22 cellular contexts compared by ENCODE assay signal in genomic region chr11:57354699-57355098, GRCh38. TPM values are rescaled to one million over a fixed set of nuclear protein-coding genes. Genes with fewer than 3 reads are reported as not detected.
DNase-seq lines count a peak whose midpoint lies in the region; ATAC-seq and TF ChIP-seq lines count a peak whose summit lies in the region.
"Had no signal": no experiment of that assay in that cellular context is flagged by ENCODE, and none has a peak within 500 bp of the region (broad histone marks: within the 10 kb centered on the region; RNA-seq: fewer than 3 reads in every experiment).

No MANE protein-coding gene starts in this region.

- H3K27ac Mint-ChIP-seq in glutamatergic neuron (ENCODE audit: unreplicated experiment) (peak overlapping the region; percentile 2), osteocyte (ENCODE audit: unreplicated experiment) (no peak overlapping the region)
- H3K27ac Mint-ChIP-seq: activated CD4-positive, alpha-beta T cell treated with anti-CD3 and anti-CD28 coated beads for 36 hours; activated CD8-positive, alpha-beta memory T cell treated with anti-CD3 and anti-CD28 coated beads, Interleukin-2, amount 10 ng/mL, durations not matched to agents 7 days and 5 days; activated naive CD8-positive, alpha-beta T cell had no signal

- DNase-seq in NCI-H2171 treated with DMSO at 0.1 percent for 48 hours (lab: John Stamatoyannopoulos, UW): peak; percentile 62
- no peak for DNase-seq in NCI-H2171 (lab: John Stamatoyannopoulos, UW)
- peak; percentile 40 for DNase-seq in NCI-H82 treated with DMSO at 0.1 percent for 48 hours (lab: John Stamatoyannopoulos, UW; ENCODE audit: unreplicated experiment)
- no peak for DNase-seq in glutamatergic neuron
- no peak for DNase-seq in upper lobe of right lung
- no peak for DNase-seq in left lobe of liver (ENCODE audit: low spot score)
- DNase-seq in osteocyte (ENCODE audit: extremely low spot score, unreplicated experiment): no peak
- DNase-seq in hypothalamus (lab: John Stamatoyannopoulos, UW): no peak
- DNase-seq: 8988T; activated CD4-positive, alpha-beta T cell treated with anti-CD3 and anti-CD28 coated beads for 36 hours; activated CD8-positive, alpha-beta memory T cell treated with anti-CD3 and anti-CD28 coated beads, Interleukin-2, amount 10 ng/mL, durations not matched to agents 7 days and 5 days; MV-4-11; NCI-H1930; NCI-H446; RPMI8226; small intestine; stimulated activated CD4-positive, alpha-beta T cell treated with anti-CD3 and anti-CD28 coated beads, Interleukin-2, amount 100 ng/mL, for 48 hours; stimulated activated naive CD8-positive, alpha-beta T cell treated with anti-CD3 and anti-CD28 coated beads, Interleukin-15, amount 100 ng/mL, for 72 hours; T1000 had no signal

- H3K27me3 Mint-ChIP-seq in glutamatergic neuron (ENCODE audit: unreplicated experiment) (peaks cover 6% of the 10 kb centered on the region), osteocyte (ENCODE audit: unreplicated experiment) (peaks cover 35% of the 10 kb centered on the region)

- no peaks in the 10 kb centered on the region for H3K27me3 ChIP-seq in upper lobe of right lung
- H3K27me3 ChIP-seq: tibial nerve had no signal

- peaks cover 7% of the 10 kb centered on the region for H3K36me3 Mint-ChIP-seq in glutamatergic neuron (ENCODE audit: unreplicated experiment)
- no peaks in the 10 kb centered on the region for H3K36me3 Mint-ChIP-seq in osteocyte (ENCODE audit: unreplicated experiment)

- H3K4me3 Mint-ChIP-seq in glutamatergic neuron (ENCODE audit: unreplicated experiment) (peak overlapping the region; percentile 50), osteocyte (ENCODE audit: unreplicated experiment) (no peak overlapping the region)
- H3K4me3 Mint-ChIP-seq: activated CD4-positive, alpha-beta T cell treated with anti-CD3 and anti-CD28 coated beads for 36 hours; activated CD8-positive, alpha-beta memory T cell treated with anti-CD3 and anti-CD28 coated beads, Interleukin-2, amount 10 ng/mL, durations not matched to agents 7 days and 5 days; activated naive CD8-positive, alpha-beta T cell; stimulated activated naive CD8-positive, alpha-beta T cell treated with anti-CD3 and anti-CD28 coated beads, Interleukin-15, amount 100 ng/mL, for 72 hours had no signal

- H3K27ac ChIP-seq in upper lobe of right lung: no peak overlapping the region
- H3K27ac ChIP-seq: prostate gland had no signal

- H3K36me3 ChIP-seq in upper lobe of right lung: no peaks in the 10 kb centered on the region
- H3K36me3 ChIP-seq: prostate gland, tibial nerve had no signal

- no peaks in the 10 kb centered on the region for H3K9me3 ChIP-seq in upper lobe of right lung
- H3K9me3 ChIP-seq: prostate gland, tibial nerve had no signal

- intact Hi-C loops in upper lobe of right lung (cut with DNase I): no loop called here

- ATAC-seq in upper lobe of right lung (peak; percentile 54), left lobe of liver (no peak)
- ATAC-seq: activated CD4-positive, alpha-beta T cell treated with anti-CD3 and anti-CD28 coated beads for 36 hours; activated CD8-positive, alpha-beta memory T cell treated with anti-CD3 and anti-CD28 coated beads, Interleukin-2, amount 10 ng/mL, durations not matched to agents 7 days and 5 days; stimulated activated naive CD8-positive, alpha-beta T cell treated with anti-CD3 and anti-CD28 coated beads, Interleukin-15, amount 100 ng/mL, for 72 hours had no signal

- H3K9me3 Mint-ChIP-seq in glutamatergic neuron (ENCODE audit: unreplicated experiment): peaks cover 9% of the 10 kb centered on the region
- peaks cover 6% of the 10 kb centered on the region for H3K9me3 Mint-ChIP-seq in osteocyte (ENCODE audit: unreplicated experiment)

- H3K4me3 ChIP-seq in upper lobe of right lung: no peak overlapping the region
- H3K4me3 ChIP-seq: prostate gland, tibial nerve had no signal

- H3K4me1 Mint-ChIP-seq in glutamatergic neuron (ENCODE audit: low read depth, unreplicated experiment): peaks cover 9% of the 10 kb centered on the region
- H3K4me1 Mint-ChIP-seq in osteocyte (ENCODE audit: unreplicated experiment): peaks cover 3% of the 10 kb centered on the region
- H3K4me1 Mint-ChIP-seq: stimulated activated naive CD8-positive, alpha-beta T cell treated with anti-CD3 and anti-CD28 coated beads, Interleukin-15, amount 100 ng/mL, for 72 hours had no signal

- TF ChIP-seq CTCF in glutamatergic neuron (IDR thresholded peaks at IDR 0.05; ENCODE audit: partially characterized antibody, unreplicated experiment) (no peak), upper lobe of right lung (IDR thresholded peaks at IDR 0.05) (no peak), osteocyte (IDR thresholded peaks at IDR 0.05) (no peak)

- H3K4me1 ChIP-seq in upper lobe of right lung: peaks cover 12% of the 10 kb centered on the region
- H3K4me1 ChIP-seq: prostate gland had no signal

RNA-seq across cellular contexts. Expression of gene P2RX3, which starts 16.5 kb away (rescaled TPM):
- total RNA-seq in glutamatergic neuron (ENCODE audit: unreplicated experiment): 496 TPM
- total RNA-seq in upper lobe of right lung: not detected
- total RNA-seq in left lobe of liver: 0.50 TPM
- total RNA-seq in osteocyte: not detected in 2 replicates
- total RNA-seq: activated CD4-positive, alpha-beta T cell treated with anti-CD3 and anti-CD28 coated beads for 36 hours; activated CD8-positive, alpha-beta memory T cell treated with anti-CD3 and anti-CD28 coated beads, Interleukin-2, amount 10 ng/mL, durations not matched to agents 7 days and 5 days had no signal

RNA-seq across cellular contexts. Expression of gene SSRP1, which starts 19.0 kb away (rescaled TPM):
- 91.4 TPM for total RNA-seq in glutamatergic neuron (ENCODE audit: unreplicated experiment)
- 64.7 TPM for total RNA-seq in upper lobe of right lung
- total RNA-seq in left lobe of liver: 24.3 TPM
- total RNA-seq in osteocyte: 97.4 and 99.4 TPM in 2 replicates

RNA-seq across cellular contexts. Expression of gene PRG3, which starts 26.3 kb away (rescaled TPM):
- total RNA-seq in glutamatergic neuron (ENCODE audit: unreplicated experiment) (not detected), upper lobe of right lung (not detected), left lobe of liver (not detected), osteocyte (not detected in 2 replicates)
- total RNA-seq: activated CD4-positive, alpha-beta T cell treated with anti-CD3 and anti-CD28 coated beads for 36 hours; activated CD8-positive, alpha-beta memory T cell treated with anti-CD3 and anti-CD28 coated beads, Interleukin-2, amount 10 ng/mL, durations not matched to agents 7 days and 5 days; prostate gland; tibial nerve had no signal

RNA-seq across cellular contexts. Expression of gene TNKS1BP1, which starts 29.9 kb away (rescaled TPM):
- total RNA-seq in glutamatergic neuron (ENCODE audit: unreplicated experiment): 198 TPM
- 189 TPM for total RNA-seq in upper lobe of right lung
- total RNA-seq in left lobe of liver: 102 TPM
- total RNA-seq in osteocyte: 152 and 169 TPM in 2 replicates

RNA-seq across cellular contexts. Expression of gene PRG2, which starts 35.8 kb away (rescaled TPM):
- not detected for total RNA-seq in glutamatergic neuron (ENCODE audit: unreplicated experiment)
- not detected for total RNA-seq in upper lobe of right lung
- total RNA-seq in left lobe of liver: 1.6 TPM
- not detected in 2 replicates for total RNA-seq in osteocyte

Comparison
In these comparisons a context has a peak if more than half of its experiments do, and no peak if none do; other contexts are left out.
1. DNase-seq: peak in NCI-H2171 treated with DMSO at 0.1 percent for 48 hours (single experiment) and NCI-H82 treated with DMSO at 0.1 percent for 48 hours (single experiment); none in NCI-H2171 (single experiment), glutamatergic neuron (single experiment), upper lobe of right lung (single experiment), left lobe of liver (single experiment), osteocyte (single experiment) and hypothalamus (0 of 51).
2. RNA of gene P2RX3, which starts 16.5 kb away (total RNA-seq): 496 TPM in glutamatergic neuron (single experiment); 0.50 TPM in left lobe of liver (single experiment), not detected in upper lobe of right lung (single experiment) and not detected in osteocyte; every median in the first group is over 100 times any median in the second.